In genomic region chr11:64229090-64229958, GRCh38 we compare ENCODE assay signal across 8 cellular contexts. TPM values are rescaled to one million over a fixed set of nuclear protein-coding genes. Genes with fewer than 3 reads are reported as not detected.
DNase-seq lines count a peak whose midpoint lies in the region; ATAC-seq, FAIRE-seq and TF ChIP-seq lines count a peak whose summit lies in the region.

No MANE protein-coding gene starts in this region.

- no peaks in the 10 kb centered on the region for H3K9me3 ChIP-seq in DND-41 (ENCODE audit: insufficient read depth, low read length, severe bottlenecking)
- no peaks in the 10 kb centered on the region for H3K9me3 ChIP-seq in pancreas

- POLR2A ChIA-PET in RWPE1 (lab: Yijun Ruan, JAX; ENCODE audit: low non-redundant PET): no interaction called here

- peaks cover 7% of the 10 kb centered on the region for H4K20me1 ChIP-seq in DND-41 (ENCODE audit: insufficient read depth, low read length)

- 54% methylated on average over 20 of the region's 20 CpGs for WGBS in pancreas, 2 donors

- H3K36me3 ChIP-seq in DND-41 (ENCODE audit: insufficient read depth, low read length) (peaks cover 12% of the 10 kb centered on the region), pancreas (no peaks in the 10 kb centered on the region)

- H3K9ac ChIP-seq in DND-41 (ENCODE audit: low read depth, low read length): peak overlapping the region; percentile 78

- H3K4me3 ChIP-seq in DND-41 (ENCODE audit: low read depth in 1 of 2, low read length in 2 of 2): peak overlapping the region; percentile 53 to 64; a peak in 3 of 4 replicates
- H3K4me3 ChIP-seq in epithelial cell of proximal tubule (ENCODE audit: low read depth, low read length): peak overlapping the region; percentile 85
- H3K4me3 ChIP-seq in pancreas: peak overlapping the region in 2 of 4 donors; percentile 69 to 81

- H3K4me1 ChIP-seq in DND-41 (ENCODE audit: insufficient read depth, low read length): peaks cover 80% of the 10 kb centered on the region
- H3K4me1 ChIP-seq in pancreas: peaks cover 8 to 44% (median 21%) of the 10 kb centered on the region in 3 donors

- intact Hi-C loops in pancreas (cut with DNase I): no loop called here

- no peak for ATAC-seq in DND-41 (ENCODE audit: insufficient read depth, low read depth)
- ATAC-seq in pancreas: no peak
- ATAC-seq in GM19463 (IDR thresholded peaks at IDR 0.05; ENCODE audit: unreplicated experiment): no peak

- H3K79me2 ChIP-seq in DND-41 (ENCODE audit: insufficient read depth, low read length): peaks cover 36% of the 10 kb centered on the region

- peak overlapping the region; percentile 95 for H3K4me2 ChIP-seq in DND-41 (ENCODE audit: insufficient read depth, low read length)

- H3K27ac ChIP-seq in DND-41 (ENCODE audit: low read length) (peak overlapping the region; percentile 75), RWPE1 (peak overlapping the region; percentile 98), pancreas (peak overlapping the region; percentile 86 to 95 (median 90))

- TF ChIP-seq CTCF in DND-41 (IDR thresholded peaks at IDR 0.05; ENCODE audit: borderline replicate concordance, extremely low read depth, low read length, poor library complexity, severe bottlenecking) (no peak), RWPE1 (conservative IDR thresholded peaks at IDR 0.05; ENCODE audit: low read depth) (no peak), epithelial cell of proximal tubule (conservative IDR thresholded peaks at IDR 0.05; ENCODE audit: low read depth, low read length) (no peak), pancreas (IDR thresholded peaks at IDR 0.05) (no peak)

- H2AFZ ChIP-seq in DND-41 (ENCODE audit: low read depth, low read length): no peak overlapping the region

- FAIRE-seq in pancreas (lab: Jason Lieb, UNC): no peak

- CTCF ChIA-PET in RWPE1 (lab: Yijun Ruan, JAX): interaction anchor here (0.6 kb wide), 1 partner anchor 1550 kb away, joined by 3 read pairs; no protein-coding TSS in a partner anchor

- H3K27me3 ChIP-seq in DND-41 (ENCODE audit: insufficient read depth, low read length, poor library complexity): no peaks in the 10 kb centered on the region
- no peaks in the 10 kb centered on the region for H3K27me3 ChIP-seq in pancreas

- DNase-seq in DND-41: no peak
- no peak for DNase-seq in RWPE1 (ENCODE audit: low spot score)
- no peak for DNase-seq in epithelial cell of proximal tubule (ENCODE audit: low read depth)
- DNase-seq in pancreas: peak in 3 of 6 donors; percentile 39 to 46 (median 41)
- DNase-seq in dermis blood vessel endothelial cell: no peak
- DNase-seq in RPMI8226: no peak
- DNase-seq in cerebellar cortex (ENCODE audit: low spot score): no peak

RNA-seq across cellular contexts. Expression of gene DNAJC4, which starts 1.0 kb away (rescaled TPM):
- total RNA-seq in epithelial cell of proximal tubule (12.5 and 17.6 TPM in 2 replicates), pancreas (10 to 100 TPM; 28.1 to 39.1 (median 33.0) TPM), dermis blood vessel endothelial cell (7.0 and 17.4 TPM in 2 replicates)
- polyA plus RNA-seq in pancreas: 100 to 1,000 TPM in 1 of 2 donors, 10 to 100 TPM in 1; 92.9 to 125 TPM

RNA-seq across cellular contexts. Expression of gene NUDT22, which starts 3.2 kb away (rescaled TPM):
- 69.2 and 91.9 TPM in 2 replicates for total RNA-seq in epithelial cell of proximal tubule
- total RNA-seq in pancreas: 10 to 100 TPM; 32.6 to 46.0 (median 38.4) TPM
- polyA plus RNA-seq in pancreas: 100 to 1,000 TPM in 1 of 2 donors, 10 to 100 TPM in 1; 69.7 to 115 TPM
- total RNA-seq in dermis blood vessel endothelial cell: 43.2 and 44.6 TPM in 2 replicates

RNA-seq across cellular contexts. Expression of gene TRPT1, which starts 3.3 kb away (rescaled TPM):
- total RNA-seq in epithelial cell of proximal tubule (63.3 and 98.1 TPM in 2 replicates), pancreas (10 to 100 TPM; 18.6 to 33.1 (median 25.8) TPM), dermis blood vessel endothelial cell (24.1 and 45.6 TPM in 2 replicates)
- polyA plus RNA-seq in pancreas: 10 to 100 TPM; 74.6 to 78.7 TPM

RNA-seq across cellular contexts. Expression of gene VEGFB, which starts 5.1 kb away (rescaled TPM):
- 15.6 and 25.7 TPM in 2 replicates for total RNA-seq in epithelial cell of proximal tubule
- total RNA-seq in pancreas: 10 to 100 TPM; 54.1 to 87.1 (median 62.2) TPM
- 100 to 1,000 TPM in 1 of 2 donors, 10 to 100 TPM in 1; 61.2 to 115 TPM for polyA plus RNA-seq in pancreas
- total RNA-seq in dermis blood vessel endothelial cell: 20.4 and 23.1 TPM in 2 replicates

RNA-seq across cellular contexts. Expression of gene FKBP2, which starts 11.6 kb away (rescaled TPM):
- total RNA-seq in epithelial cell of proximal tubule (72.6 and 184 TPM in 2 replicates), pancreas (10 to 100 TPM; 37.8 to 64.1 (median 45.6) TPM), dermis blood vessel endothelial cell (43.9 and 45.6 TPM in 2 replicates)
- 100 to 1,000 TPM; 307 to 344 TPM for polyA plus RNA-seq in pancreas
